34 cellular contexts compared by ENCODE assay signal in genomic region chr1:53727461-53727860, GRCh38.
"Had no signal": no experiment of that assay in that cellular context is flagged by ENCODE, and none has a peak within 500 bp of the region (broad histone marks: within the 10 kb centered on the region; RNA-seq: fewer than 3 reads in every experiment).

No MANE protein-coding gene starts in this region.

- H3K9ac ChIP-seq: KMS-11 had no signal

- H3K27me3 ChIP-seq: MG63 had no signal

- H3K4me3 ChIP-seq: MG63 had no signal

- H3K27ac ChIP-seq: KMS-11 had no signal

- DNase-seq: Karpas-422, Kasumi-1, MG63, MM.1S, MV-4-11, NCI-H1048, NCI-H1092, NCI-H1092 treated with DMSO at 0.1 percent for 48 hours, NCI-H1105, NCI-H1105 treated with DMSO at 0.1 percent for 48 hours, NCI-H1417, NCI-H1417 treated with DMSO at 0.1 percent for 48 hours, NCI-H1436, NCI-H1436 treated with DMSO at 0.1 percent for 48 hours, NCI-H146, NCI-H1694, NCI-H1694 treated with DMSO at 0.1 percent for 48 hours, NCI-H187, NCI-H187 treated with DMSO at 0.1 percent for 48 hours, NCI-H1930, NCI-H2029, NCI-H2029 treated with DMSO at 0.1 percent for 48 hours, NCI-H2081, NCI-H2081 treated with DMSO at 0.1 percent for 48 hours, NCI-H2107, NCI-H2171, NCI-H2171 treated with DMSO at 0.1 percent for 48 hours, NCI-H2227 treated with DMSO at 0.1 percent for 48 hours, NCI-H226, NCI-H345, NCI-H446, NCI-H446 treated with DMSO at 0.1 percent for 48 hours, NCI-H510A had no signal

- H3K36me3 ChIP-seq: MG63 had no signal

- H3K9me3 ChIP-seq: MG63 had no signal

- H3K4me2 ChIP-seq: KMS-11 had no signal
